In the genomic region with DNA sequence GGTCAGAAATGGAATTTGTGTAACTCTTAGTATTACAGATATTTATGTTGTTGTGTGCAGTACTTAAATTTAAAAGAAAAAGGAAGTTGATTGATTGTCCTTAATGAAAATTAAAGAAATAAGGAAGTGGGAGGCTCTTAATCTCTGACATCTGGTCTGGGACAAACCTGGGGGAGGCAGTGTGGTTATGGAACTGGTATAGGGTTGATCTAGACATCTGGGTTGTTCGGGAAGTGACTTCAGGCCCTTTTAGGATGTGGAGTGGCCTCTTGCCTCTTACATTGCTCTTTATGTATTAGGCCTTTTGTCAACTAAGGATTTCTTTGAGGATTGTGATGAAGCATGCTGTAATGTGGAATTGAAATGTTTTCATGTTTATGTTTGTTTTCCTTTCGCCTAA, we compare ENCODE assay signal across 7 cellular contexts. TPM values are rescaled to one million over a fixed set of nuclear protein-coding genes. Genes with fewer than 3 reads are reported as not detected.
DNase-seq lines count a peak whose midpoint lies in the region; ATAC-seq, FAIRE-seq and TF ChIP-seq lines count a peak whose summit lies in the region.
"Not testable (repeated sequence)": the region's sequence is repeated elsewhere in the genome, so short reads cannot be mapped to it uniquely, and the experiment has no call there.
"Had no signal": no experiment of that assay in that cellular context is flagged by ENCODE, and none has a peak within 500 bp of the region (broad histone marks: within the 10 kb centered on the region; RNA-seq: fewer than 3 reads in every experiment).

No MANE protein-coding gene starts in this region.

- not testable (repeated sequence) for BruUV-seq in K562 (replicated peaks; lab: Mats Ljungman, UMichigan)

- not testable (repeated sequence) for H3K27me3 Mint-ChIP-seq in memory B cell; naive thymus-derived CD4-positive, alpha-beta T cell; stimulated activated naive B cell treated with anti-CD40 and anti-IgM and Interleukin-4, amounts not matched to agents 10 μg/mL and 1 μg/mL and 100 μg/mL, for 72 hours

- not testable (repeated sequence) for H3K4me3 ChIP-seq in K562; left lung; naive thymus-derived CD4-positive, alpha-beta T cell (ENCODE audit: low read length)

- not testable (repeated sequence) for H3K4me1 Mint-ChIP-seq in memory B cell; naive thymus-derived CD4-positive, alpha-beta T cell; stimulated activated naive B cell treated with anti-CD40 and anti-IgM and Interleukin-4, amounts not matched to agents 10 μg/mL and 1 μg/mL and 100 μg/mL, for 72 hours

- H3K36me3 ChIP-seq in K562 (ENCODE audit: control insufficient read depth, insufficient read depth, low read length); left lung; naive thymus-derived CD4-positive, alpha-beta T cell (ENCODE audit: control insufficient read depth in 2 of 3, insufficient read depth in 3 of 3, low read length in 3 of 3): not testable (repeated sequence)

- not testable (repeated sequence) for H3K9ac ChIP-seq in K562 (ENCODE audit: insufficient read depth in 1 of 2, low read depth in 2 of 2, low read length in 2 of 2)

- WGBS in K562 (ENCODE audit: insufficient coverage, low coverage, missing lambda C conversion rate) = no CpG with 5 or more reads among the region's 2 CpGs

- not testable (repeated sequence) for H3K9me3 Mint-ChIP-seq in memory B cell; naive thymus-derived CD4-positive, alpha-beta T cell; stimulated activated naive B cell treated with anti-CD40 and anti-IgM and Interleukin-4, amounts not matched to agents 10 μg/mL and 1 μg/mL and 100 μg/mL, for 72 hours

- H3K79me2 ChIP-seq in K562 (ENCODE audit: control insufficient read depth, insufficient read depth, low read length) = not testable (repeated sequence)

- not testable (repeated sequence) for DNase-seq in K562 (ENCODE audit: extremely low read depth in 1 of 4, low spot score in 3 of 4); Right ventricle myocardium superior; left lung; memory B cell (ENCODE audit: low spot score in 2 of 2); naive thymus-derived CD4-positive, alpha-beta T cell; stimulated activated naive B cell treated with anti-CD40 and anti-IgM and Interleukin-4, amounts not matched to agents 10 μg/mL and 1 μg/mL and 100 μg/mL, for 72 hours

- H2AFZ ChIP-seq in K562 (ENCODE audit: low read depth, low read length) = not testable (repeated sequence)

- H3K27me3 ChIP-seq in K562 (ENCODE audit: control insufficient read depth in 2 of 2, insufficient read depth in 2 of 2, low read length in 2 of 2); left lung; naive thymus-derived CD4-positive, alpha-beta T cell (ENCODE audit: control insufficient read depth in 2 of 2, insufficient read depth in 2 of 2, low read length in 2 of 2): not testable (repeated sequence)

- not testable (repeated sequence) for H3K4me3 Mint-ChIP-seq in memory B cell; naive thymus-derived CD4-positive, alpha-beta T cell; stimulated activated naive B cell treated with anti-CD40 and anti-IgM and Interleukin-4, amounts not matched to agents 10 μg/mL and 1 μg/mL and 100 μg/mL, for 72 hours

- intact Hi-C loops in K562 (cut with micrococcal nuclease); Right ventricle myocardium superior (cut with DNase I); left lung (cut with DNase I); naive thymus-derived CD4-positive, alpha-beta T cell (cut with micrococcal nuclease): not testable (repeated sequence)

- H3K27ac Mint-ChIP-seq in memory B cell; naive thymus-derived CD4-positive, alpha-beta T cell; stimulated activated naive B cell treated with anti-CD40 and anti-IgM and Interleukin-4, amounts not matched to agents 10 μg/mL and 1 μg/mL and 100 μg/mL, for 72 hours: not testable (repeated sequence)

- CTCF ChIA-PET in K562 (lab: Yijun Ruan, JAX; ENCODE audit: low intra/inter-chr PET ratio); naive thymus-derived CD4-positive, alpha-beta T cell (lab: Charles Lee): not testable (repeated sequence)

- not testable (repeated sequence) for H3K4me1 ChIP-seq in K562 (replicated peaks in 1 of 2; ENCODE audit: control insufficient read depth in 2 of 2, insufficient read depth in 2 of 2, low read length in 2 of 2); left lung; naive thymus-derived CD4-positive, alpha-beta T cell (ENCODE audit: control insufficient read depth in 2 of 2, insufficient read depth in 2 of 2, low read length in 2 of 2)

- POLR2A ChIA-PET in K562 (lab: Yijun Ruan, JAX); naive thymus-derived CD4-positive, alpha-beta T cell (lab: Charles Lee): not testable (repeated sequence)

- TF ChIP-seq POLR2A in K562 (conservative IDR thresholded peaks at IDR 0.05) = not testable (repeated sequence)

- TF ChIP-seq CTCF in K562 (IDR thresholded peaks at IDR 0.05 in 2 of 3, conservative IDR thresholded peaks at IDR 0.05 in 1 of 3; ENCODE audit: insufficient read depth in 2 of 3, low read depth in 1 of 3, low read length in 3 of 3); left lung (IDR thresholded peaks at IDR 0.05): not testable (repeated sequence)

- TF ChIP-seq RAD21 in K562 (CRISPR knock-in tag; conservative IDR thresholded peaks at IDR 0.05 in 1 of 2, IDR thresholded peaks at IDR 0.05 in 1 of 2) = not testable (repeated sequence)

- not testable (repeated sequence) for TF ChIP-seq EP300 in K562 (IDR thresholded peaks at IDR 0.05; ENCODE audit: low read length)

- ATAC-seq in K562 (peak; percentile 75), Right ventricle myocardium superior (ENCODE audit: poor library complexity) (peak; percentile 54), left lung (peak; percentile 27), memory B cell (ENCODE audit: low read depth) (peak; percentile 71)
- ATAC-seq in naive thymus-derived CD4-positive, alpha-beta T cell = peak; percentile 42
- ATAC-seq in stimulated activated naive B cell treated with anti-CD40 and anti-IgM and Interleukin-4, amounts not matched to agents 10 μg/mL and 1 μg/mL and 100 μg/mL, for 72 hours (replicated peaks) = peak; percentile 42 to 61

- in situ Hi-C loops in K562 (cut with MboI) = not testable (repeated sequence)

- H3K36me3 Mint-ChIP-seq in memory B cell; naive thymus-derived CD4-positive, alpha-beta T cell; stimulated activated naive B cell treated with anti-CD40 and anti-IgM and Interleukin-4, amounts not matched to agents 10 μg/mL and 1 μg/mL and 100 μg/mL, for 72 hours: not testable (repeated sequence)

- not testable (repeated sequence) for H3K9me1 ChIP-seq in K562 (ENCODE audit: control insufficient read depth, insufficient read depth, low read length)

- H3K9me3 ChIP-seq in K562 (replicated peaks; ENCODE audit: control insufficient read depth, insufficient read depth, low read depth, low read length); left lung; naive thymus-derived CD4-positive, alpha-beta T cell (ENCODE audit: control insufficient read depth in 2 of 3, low read length in 3 of 3): not testable (repeated sequence)

- not testable (repeated sequence) for H3K4me2 ChIP-seq in K562 (ENCODE audit: insufficient read depth, low read length)

- not testable (repeated sequence) for FAIRE-seq in K562 (lab: Jason Lieb, UNC)

- not testable (repeated sequence) for H4K20me1 ChIP-seq in K562 (replicated peaks; ENCODE audit: control insufficient read depth, insufficient read depth, low read length)

- H3K27ac ChIP-seq in K562 (ENCODE audit: extremely low read depth, low read depth, low read length); left lung; naive thymus-derived CD4-positive, alpha-beta T cell (ENCODE audit: low read depth, low read length): not testable (repeated sequence)

RNA-seq across cellular contexts. Expression of a gene that starts 15.4 kb away (rescaled TPM):
- total RNA-seq in K562 (2011; cell fraction: chromatin; rRNA removed; ENCODE audit: low replicate concordance) = 121 and 136 TPM in 2 replicates
- 59.9 and 74.1 TPM in 2 replicates for total RNA-seq in K562 (2011; cell fraction: nucleolus; rRNA removed)
- 101 and 123 TPM in 2 replicates for total RNA-seq in K562 (2011; cell fraction: nucleoplasm; rRNA removed)
- total RNA-seq in K562 (2014; rRNA removed) = 29.2 and 35.6 TPM in 2 replicates
- total RNA-seq in K562 (2014; rRNA removed; fragmentation: Illumina TruSeq; extraction: Trizol) = 15.3 and 15.6 TPM in 2 replicates
- 14.9 TPM in 2 replicates for total RNA-seq in K562 (2015; rRNA removed; fragmentation: Illumina TruSeq; extraction: Trizol)
- total RNA-seq in K562 (2021) = 50.7 and 54.7 TPM in 2 replicates
- polyA plus RNA-seq in K562 (2011; rRNA removed) = 10.5 and 12.5 TPM in 2 replicates
- polyA plus RNA-seq in K562 (2011; cell fraction: cytosol; rRNA removed) = 15.0 and 17.1 TPM in 2 replicates
- 37.9 and 70.6 TPM in 2 replicates for polyA plus RNA-seq in K562 (2011; cell fraction: nucleus; rRNA removed)
- polyA plus RNA-seq in K562 (2012) = 24.1 and 37.6 TPM in 2 replicates
- polyA plus RNA-seq in K562 (2014; fragmentation: Illumina TruSeq; extraction: Trizol) = 23.8 and 26.3 TPM in 2 replicates
- polyA plus RNA-seq in K562 (2014; fragmentation: Nextera tagmentation; extraction: Ambion mirVana) = 1 to 10 TPM; 4.1 to 5.3 TPM
- polyA plus RNA-seq in K562 (2014; rRNA removed) = 19.1 and 22.0 TPM in 2 replicates
- polyA minus RNA-seq in K562 (2011; rRNA and poly(A)+ RNA removed) = 32.8 and 33.5 TPM in 2 replicates
- 19.7 and 34.8 TPM in 2 replicates for polyA minus RNA-seq in K562 (2011; cell fraction: cytosol; rRNA and poly(A)+ RNA removed)
- polyA minus RNA-seq in K562 (2011; cell fraction: nucleus; rRNA and poly(A)+ RNA removed) = 46.9 and 53.1 TPM in 2 replicates
- total RNA-seq in Right ventricle myocardium superior = 15.9 TPM
- total RNA-seq in left lung = 10 to 100 TPM; 63.8 to 65.4 TPM
- total RNA-seq in naive thymus-derived CD4-positive, alpha-beta T cell = 100 to 1,000 TPM in 1 of 5 experiments, 10 to 100 TPM in 4; 11.7 to 118 (median 32.6) TPM
- 1 to 10 TPM; 4.6 to 7.4 TPM for polyA plus RNA-seq in naive thymus-derived CD4-positive, alpha-beta T cell

RNA-seq across cellular contexts. Expression of a gene that starts 16.1 kb away (rescaled TPM):
- 28.1 and 40.1 TPM in 2 replicates for total RNA-seq in K562 (2011; cell fraction: chromatin; rRNA removed; ENCODE audit: low replicate concordance)
- total RNA-seq in K562 (2011; cell fraction: nucleolus; rRNA removed) = 22.2 and 23.9 TPM in 2 replicates
- 33.7 and 40.9 TPM in 2 replicates for total RNA-seq in K562 (2011; cell fraction: nucleoplasm; rRNA removed)
- total RNA-seq in K562 (2014; rRNA removed) = 22.5 and 30.5 TPM in 2 replicates
- total RNA-seq in K562 (2014; rRNA removed; fragmentation: Illumina TruSeq; extraction: Trizol) = 37.2 and 41.4 TPM in 2 replicates
- total RNA-seq in K562 (2015; rRNA removed; fragmentation: Illumina TruSeq; extraction: Trizol) = 32.7 and 37.0 TPM in 2 replicates
- total RNA-seq in K562 (2021) = 28.2 and 30.7 TPM in 2 replicates
- polyA plus RNA-seq in K562 (2011; rRNA removed) = 51.1 and 56.2 TPM in 2 replicates
- 22.8 and 32.9 TPM in 2 replicates for polyA plus RNA-seq in K562 (2011; cell fraction: cytosol; rRNA removed)
- polyA plus RNA-seq in K562 (2011; cell fraction: nucleus; rRNA removed) = 30.1 and 42.1 TPM in 2 replicates
- 27.4 and 32.4 TPM in 2 replicates for polyA plus RNA-seq in K562 (2012)
- 47.7 and 58.3 TPM in 2 replicates for polyA plus RNA-seq in K562 (2014; fragmentation: Illumina TruSeq; extraction: Trizol)
- 10 to 100 TPM; 12.3 to 13.9 TPM for polyA plus RNA-seq in K562 (2014; fragmentation: Nextera tagmentation; extraction: Ambion mirVana)
- 33.5 and 40.7 TPM in 2 replicates for polyA plus RNA-seq in K562 (2014; rRNA removed)
- polyA minus RNA-seq in K562 (2011; rRNA and poly(A)+ RNA removed) = 56.9 and 71.7 TPM in 2 replicates
- polyA minus RNA-seq in K562 (2011; cell fraction: cytosol; rRNA and poly(A)+ RNA removed) = 19.2 and 29.8 TPM in 2 replicates
- 16.2 and 27.2 TPM in 2 replicates for polyA minus RNA-seq in K562 (2011; cell fraction: nucleus; rRNA and poly(A)+ RNA removed)
- total RNA-seq in Right ventricle myocardium superior = 1.2 TPM
- 1 to 10 TPM; 3.9 to 5.0 TPM for total RNA-seq in left lung
- 10 to 100 TPM in 1 of 5 experiments, 1 to 10 TPM in 3, under 1 TPM in 1; 0.79 to 19.5 (median 1.4) TPM for total RNA-seq in naive thymus-derived CD4-positive, alpha-beta T cell
- polyA plus RNA-seq in naive thymus-derived CD4-positive, alpha-beta T cell = under 1 TPM in 1 of 2 donors, not detected in 1; 0.60 TPM
- total RNA-seq: CD8-positive, alpha-beta T cell had no signal
